1 cellular context compared by ENCODE assay signal in the genomic region with DNA sequence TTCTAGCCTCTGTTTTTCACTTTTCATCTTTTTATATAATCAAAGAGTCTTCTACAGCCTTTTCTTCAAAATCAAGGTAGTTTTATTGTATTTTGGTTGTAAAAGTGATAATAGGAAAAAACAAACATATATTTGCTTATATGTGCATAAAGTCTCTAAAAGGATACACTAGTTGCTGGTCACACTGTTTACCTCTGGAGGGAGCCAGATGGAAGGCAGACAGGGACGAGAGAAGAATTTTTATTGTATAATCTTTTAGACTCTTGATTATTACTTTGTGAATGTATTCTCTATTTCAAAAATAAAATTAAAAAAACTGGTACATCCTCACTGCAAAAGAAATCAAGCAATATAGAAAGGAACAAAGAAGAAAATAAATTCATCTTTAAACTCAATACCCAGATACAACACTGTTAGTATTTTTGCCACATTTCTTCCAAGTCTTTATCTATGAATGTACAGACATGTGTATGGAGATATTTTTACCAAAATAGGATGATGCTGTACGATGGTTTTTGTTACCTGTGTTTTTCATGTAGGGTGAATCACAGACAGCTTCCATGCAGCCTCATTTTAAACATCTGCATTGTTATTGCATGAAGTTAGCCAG.
TF ChIP-seq lines count a peak whose summit lies in the region.

No MANE protein-coding gene starts in this region.

TF ChIP-seq in A549, 52 proteins besides CTCF, POLR2A, EP300 and RAD21 (continued from another document):
- TF ChIP-seq, protein P1, sequence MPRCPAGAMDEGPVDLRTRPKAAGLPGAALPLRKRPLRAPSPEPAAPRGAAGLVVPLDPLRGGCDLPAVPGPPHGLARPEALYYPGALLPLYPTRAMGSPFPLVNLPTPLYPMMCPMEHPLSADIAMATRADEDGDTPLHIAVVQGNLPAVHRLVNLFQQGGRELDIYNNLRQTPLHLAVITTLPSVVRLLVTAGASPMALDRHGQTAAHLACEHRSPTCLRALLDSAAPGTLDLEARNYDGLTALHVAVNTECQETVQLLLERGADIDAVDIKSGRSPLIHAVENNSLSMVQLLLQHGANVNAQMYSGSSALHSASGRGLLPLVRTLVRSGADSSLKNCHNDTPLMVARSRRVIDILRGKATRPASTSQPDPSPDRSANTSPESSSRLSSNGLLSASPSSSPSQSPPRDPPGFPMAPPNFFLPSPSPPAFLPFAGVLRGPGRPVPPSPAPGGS (IDR thresholded peaks at IDR 0.05) = no peak
- no peak for TF ChIP-seq JUN (IDR thresholded peaks at IDR 0.05)
- no peak for TF ChIP-seq ESRRA (IDR thresholded peaks at IDR 0.05; ENCODE audit: borderline replicate concordance, low read length)
- TF ChIP-seq TFCP2L1 (CRISPR knock-in tag; IDR thresholded peaks at IDR 0.05) = no peak
- TF ChIP-seq, protein P2, sequence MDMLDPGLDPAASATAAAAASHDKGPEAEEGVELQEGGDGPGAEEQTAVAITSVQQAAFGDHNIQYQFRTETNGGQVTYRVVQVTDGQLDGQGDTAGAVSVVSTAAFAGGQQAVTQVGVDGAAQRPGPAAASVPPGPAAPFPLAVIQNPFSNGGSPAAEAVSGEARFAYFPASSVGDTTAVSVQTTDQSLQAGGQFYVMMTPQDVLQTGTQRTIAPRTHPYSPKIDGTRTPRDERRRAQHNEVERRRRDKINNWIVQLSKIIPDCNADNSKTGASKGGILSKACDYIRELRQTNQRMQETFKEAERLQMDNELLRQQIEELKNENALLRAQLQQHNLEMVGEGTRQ (IDR thresholded peaks at IDR 0.05) = no peak
- TF ChIP-seq HOXA7 (CRISPR knock-in tag; IDR thresholded peaks at IDR 0.05) = no peak
- no peak for TF ChIP-seq MYC (IDR thresholded peaks at IDR 0.05; ENCODE audit: borderline replicate concordance, low read length)
- TF ChIP-seq GATA3 (IDR thresholded peaks at IDR 0.05; ENCODE audit: borderline replicate concordance) = no peak
